24 cellular contexts compared by ENCODE assay signal in genomic region chr3:27570421-27571106, GRCh38.
DNase-seq lines count a peak whose midpoint lies in the region; ATAC-seq and TF ChIP-seq lines count a peak whose summit lies in the region.
"Had no signal": no experiment of that assay in that cellular context is flagged by ENCODE, and none has a peak within 500 bp of the region (broad histone marks: within the 10 kb centered on the region; RNA-seq: fewer than 3 reads in every experiment).

No MANE protein-coding gene starts in this region.

- peaks cover 3% of the 10 kb centered on the region for H3K4me1 Mint-ChIP-seq in activated CD4-positive, alpha-beta T cell treated with anti-CD3 and anti-CD28 coated beads for 36 hours

- 70 to 77% (median 74%) methylated on average over 4 of the region's 4 CpGs for WGBS in heart left ventricle, 4 donors
- WGBS in aorta, 2 donors: 24 to 26% methylated on average over 4 of the region's 4 CpGs

- no peak overlapping the region for H3K4me3 Mint-ChIP-seq in activated CD4-positive, alpha-beta T cell treated with anti-CD3 and anti-CD28 coated beads for 36 hours
- H3K4me3 Mint-ChIP-seq: activated CD8-positive, alpha-beta T cell treated with anti-CD3 and anti-CD28 coated beads, Interleukin-2, amount 10 ng/mL, durations not matched to agents 7 days and 5 days; naive thymus-derived CD4-positive, alpha-beta T cell; type B pancreatic cell had no signal

- peak; percentile 45 for ATAC-seq in Right ventricle myocardium inferior
- peak; percentile 47 to 74 (median 70) for ATAC-seq in heart left ventricle
- ATAC-seq in aorta (ENCODE audit: low FRiP score): peak; percentile 80
- ATAC-seq in activated CD4-positive, alpha-beta T cell treated with anti-CD3 and anti-CD28 coated beads for 36 hours: no peak
- ATAC-seq: activated CD8-positive, alpha-beta T cell treated with anti-CD3 and anti-CD28 coated beads, Interleukin-2, amount 10 ng/mL, durations not matched to agents 7 days and 5 days; K562; naive thymus-derived CD4-positive, alpha-beta T cell; pancreas had no signal

- DNase-seq in Right ventricle myocardium inferior (ENCODE audit: missing footprints) (no peak), cardiac septum (ENCODE audit: low spot score) (no peak), heart left ventricle (peak in 3 of 5 donors; percentile 31 to 39 (median 37)), osteoblast (ENCODE audit: insufficient read length, low spot score, missing footprints) (no peak), aorta (peak; percentile 66 to 83), NCI-H446 treated with DMSO at 0.1 percent for 48 hours (lab: John Stamatoyannopoulos, UW) (no peak), LoVo (ENCODE audit: low spot score) (no peak)
- no peak for DNase-seq in activated CD4-positive, alpha-beta T cell treated with anti-CD3 and anti-CD28 coated beads for 36 hours
- DNase-seq: activated CD4-positive, CD25-positive, alpha-beta regulatory T cell treated with anti-CD3 and anti-CD28 coated beads, Interleukin-2, amount 50 U/mL, for 72 hours; activated CD8-positive, alpha-beta T cell treated with anti-CD3 and anti-CD28 coated beads, Interleukin-2, amount 10 ng/mL, durations not matched to agents 7 days and 5 days; activated naive CD4-positive, alpha-beta T cell treated with Interleukin-2 at 50 U/mL for 16 hours; amniotic stem cell; caudate nucleus; foreskin melanocyte; naive thymus-derived CD4-positive, alpha-beta T cell; NCI-H1694; NCI-H526 treated with DMSO at 0.1 percent for 48 hours; pancreas; small intestine; stimulated activated naive CD4-positive, alpha-beta T cell treated with Interleukin-2 at 50 U/mL for 16 hours; SW 1271 had no signal

- H3K4me1 ChIP-seq in heart left ventricle: peaks cover 0 to 19% (median 5%) of the 10 kb centered on the region in 12 donors
- H3K4me1 ChIP-seq in osteoblast (ENCODE audit: insufficient read depth, low read length): peaks cover 17% of the 10 kb centered on the region
- peaks cover 0 to 5% of the 10 kb centered on the region in 2 donors for H3K4me1 ChIP-seq in aorta (ENCODE audit: control insufficient read depth in 1 of 2, insufficient read depth in 2 of 2, low read length in 2 of 2)
- H3K4me1 ChIP-seq: pancreas had no signal

- intact Hi-C loops in Right ventricle myocardium inferior (cut with DNase I) (no loop called here), cardiac septum (cut with DNase I) (no loop called here), heart left ventricle (cut with DNase I) (no loop called here), aorta (cut with DNase I) (loop anchor here in 1 of 2 donors (10.0 kb wide), 1 partner anchor 64 kb away; no protein-coding TSS in a partner anchor)
- intact Hi-C loops in activated CD4-positive, alpha-beta T cell treated with anti-CD3 and anti-CD28 coated beads for 36 hours (cut with DNase I, micrococcal nuclease): no loop called here

- POLR2A ChIA-PET in activated CD4-positive, alpha-beta T cell treated with anti-CD3 and anti-CD28 coated beads for 36 hours (lab: Charles Lee): no interaction called here

- CTCF ChIA-PET in activated CD4-positive, alpha-beta T cell treated with anti-CD3 and anti-CD28 coated beads for 36 hours (lab: Charles Lee): no interaction called here

- H3K36me3 Mint-ChIP-seq in activated CD4-positive, alpha-beta T cell treated with anti-CD3 and anti-CD28 coated beads for 36 hours (ENCODE audit: low read depth): no peaks in the 10 kb centered on the region
- H3K36me3 Mint-ChIP-seq: naive thymus-derived CD4-positive, alpha-beta T cell; type B pancreatic cell had no signal

- no peak overlapping the region for H3K4me2 ChIP-seq in osteoblast (ENCODE audit: insufficient read depth, low read length)

- peak overlapping the region; percentile 13 for H2AFZ ChIP-seq in osteoblast (ENCODE audit: low read length)

- no peaks in the 10 kb centered on the region for H3K27me3 Mint-ChIP-seq in activated CD4-positive, alpha-beta T cell treated with anti-CD3 and anti-CD28 coated beads for 36 hours
- H3K27me3 Mint-ChIP-seq: naive thymus-derived CD4-positive, alpha-beta T cell; type B pancreatic cell had no signal

- H3K79me2 ChIP-seq in osteoblast (ENCODE audit: insufficient read depth, low read length): no peaks in the 10 kb centered on the region

- H3K27me3 ChIP-seq in heart left ventricle (no peaks in the 10 kb centered on the region), osteoblast (ENCODE audit: insufficient read depth, low read length) (no peaks in the 10 kb centered on the region), aorta (ENCODE audit: control insufficient read depth in 1 of 2, insufficient read depth in 2 of 2, low read length in 1 of 2) (no peaks in the 10 kb centered on the region)
- H3K27me3 ChIP-seq: pancreas had no signal

- no peak overlapping the region for H3K4me3 ChIP-seq in heart left ventricle
- H3K4me3 ChIP-seq in osteoblast (ENCODE audit: insufficient read depth, low read length): no peak overlapping the region
- no peak overlapping the region for H3K4me3 ChIP-seq in aorta (ENCODE audit: low read length in 2 of 2)
- H3K4me3 ChIP-seq: K562, pancreas had no signal

- TF ChIP-seq CTCF in heart left ventricle (IDR thresholded peaks at IDR 0.05): no peak
- TF ChIP-seq CTCF in osteoblast (IDR thresholded peaks at IDR 0.05; ENCODE audit: extremely low read depth, low read depth, low read length): no peak

- no peaks in the 10 kb centered on the region for H4K20me1 ChIP-seq in osteoblast (ENCODE audit: insufficient read depth, low read length)

- H3K9me3 ChIP-seq in heart left ventricle (no peaks in the 10 kb centered on the region), osteoblast (ENCODE audit: low read depth, low read length) (no peaks in the 10 kb centered on the region), aorta (ENCODE audit: control insufficient read depth, low read length) (no peaks in the 10 kb centered on the region)
- H3K9me3 ChIP-seq: pancreas had no signal

- TF ChIP-seq POLR2A in heart left ventricle (IDR thresholded peaks at IDR 0.05): no peak

- H3K9me3 Mint-ChIP-seq in activated CD4-positive, alpha-beta T cell treated with anti-CD3 and anti-CD28 coated beads for 36 hours (ENCODE audit: low read depth): no peaks in the 10 kb centered on the region
- H3K9me3 Mint-ChIP-seq: naive thymus-derived CD4-positive, alpha-beta T cell; type B pancreatic cell had no signal

- H3K27ac ChIP-seq in heart left ventricle (peak overlapping the region in 6 of 12 donors; percentile 10 to 75 (median 50)), osteoblast (ENCODE audit: low read depth, low read length) (no peak overlapping the region), aorta (ENCODE audit: low read depth in 1 of 2, low read length in 2 of 2) (peak overlapping the region; percentile 86 to 87)
- H3K27ac ChIP-seq: 22Rv1, pancreas had no signal

- no peaks in the 10 kb centered on the region for H3K36me3 ChIP-seq in heart left ventricle
- no peaks in the 10 kb centered on the region for H3K36me3 ChIP-seq in osteoblast (ENCODE audit: insufficient read depth, low read length)
- no peaks in the 10 kb centered on the region for H3K36me3 ChIP-seq in aorta (ENCODE audit: control insufficient read depth in 1 of 2, insufficient read depth in 2 of 2, low read length in 1 of 2)
- H3K36me3 ChIP-seq: pancreas had no signal

- no peak overlapping the region for H3K27ac Mint-ChIP-seq in activated CD4-positive, alpha-beta T cell treated with anti-CD3 and anti-CD28 coated beads for 36 hours
- H3K27ac Mint-ChIP-seq: activated CD8-positive, alpha-beta T cell treated with anti-CD3 and anti-CD28 coated beads, Interleukin-2, amount 10 ng/mL, durations not matched to agents 7 days and 5 days; naive thymus-derived CD4-positive, alpha-beta T cell; type B pancreatic cell had no signal

Comparison
In these comparisons a context has a peak if more than half of its experiments do, and no peak if none do; other contexts are left out.
1. DNase-seq: peak in heart left ventricle (3 of 5) and aorta (2 of 2); none in Right ventricle myocardium inferior (single experiment), cardiac septum (single experiment), osteoblast (single experiment), NCI-H446 treated with DMSO at 0.1 percent for 48 hours (single experiment), activated CD4-positive, alpha-beta T cell treated with anti-CD3 and anti-CD28 coated beads for 36 hours (single experiment) and LoVo (single experiment).